In the genomic region with DNA sequence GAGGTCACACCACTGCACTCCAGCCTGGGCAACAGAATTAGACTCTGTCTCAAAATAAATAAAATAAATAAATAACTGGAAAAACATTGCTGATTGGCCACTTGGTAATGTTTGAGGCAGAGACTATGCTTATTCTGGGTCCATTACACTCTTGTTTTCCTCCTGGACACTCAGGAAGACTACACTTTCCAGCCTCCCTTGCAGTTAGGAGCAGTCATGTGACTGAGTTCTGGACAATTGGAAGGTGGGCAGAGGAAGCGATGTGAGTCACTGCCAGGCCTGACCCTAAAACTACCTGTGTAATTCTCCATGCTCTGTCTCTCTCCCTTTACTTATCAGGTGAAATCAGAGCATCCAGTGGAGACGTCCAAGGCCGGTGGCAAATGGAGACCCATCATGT, we compare ENCODE assay signal across 1 cellular context.
TF ChIP-seq lines count a peak whose summit lies in the region.

No MANE protein-coding gene starts in this region.

TF ChIP-seq in GM23338, 12 proteins besides CTCF, POLR2A, EP300 and RAD21 (continued from another document):
- TF ChIP-seq, protein P1, sequence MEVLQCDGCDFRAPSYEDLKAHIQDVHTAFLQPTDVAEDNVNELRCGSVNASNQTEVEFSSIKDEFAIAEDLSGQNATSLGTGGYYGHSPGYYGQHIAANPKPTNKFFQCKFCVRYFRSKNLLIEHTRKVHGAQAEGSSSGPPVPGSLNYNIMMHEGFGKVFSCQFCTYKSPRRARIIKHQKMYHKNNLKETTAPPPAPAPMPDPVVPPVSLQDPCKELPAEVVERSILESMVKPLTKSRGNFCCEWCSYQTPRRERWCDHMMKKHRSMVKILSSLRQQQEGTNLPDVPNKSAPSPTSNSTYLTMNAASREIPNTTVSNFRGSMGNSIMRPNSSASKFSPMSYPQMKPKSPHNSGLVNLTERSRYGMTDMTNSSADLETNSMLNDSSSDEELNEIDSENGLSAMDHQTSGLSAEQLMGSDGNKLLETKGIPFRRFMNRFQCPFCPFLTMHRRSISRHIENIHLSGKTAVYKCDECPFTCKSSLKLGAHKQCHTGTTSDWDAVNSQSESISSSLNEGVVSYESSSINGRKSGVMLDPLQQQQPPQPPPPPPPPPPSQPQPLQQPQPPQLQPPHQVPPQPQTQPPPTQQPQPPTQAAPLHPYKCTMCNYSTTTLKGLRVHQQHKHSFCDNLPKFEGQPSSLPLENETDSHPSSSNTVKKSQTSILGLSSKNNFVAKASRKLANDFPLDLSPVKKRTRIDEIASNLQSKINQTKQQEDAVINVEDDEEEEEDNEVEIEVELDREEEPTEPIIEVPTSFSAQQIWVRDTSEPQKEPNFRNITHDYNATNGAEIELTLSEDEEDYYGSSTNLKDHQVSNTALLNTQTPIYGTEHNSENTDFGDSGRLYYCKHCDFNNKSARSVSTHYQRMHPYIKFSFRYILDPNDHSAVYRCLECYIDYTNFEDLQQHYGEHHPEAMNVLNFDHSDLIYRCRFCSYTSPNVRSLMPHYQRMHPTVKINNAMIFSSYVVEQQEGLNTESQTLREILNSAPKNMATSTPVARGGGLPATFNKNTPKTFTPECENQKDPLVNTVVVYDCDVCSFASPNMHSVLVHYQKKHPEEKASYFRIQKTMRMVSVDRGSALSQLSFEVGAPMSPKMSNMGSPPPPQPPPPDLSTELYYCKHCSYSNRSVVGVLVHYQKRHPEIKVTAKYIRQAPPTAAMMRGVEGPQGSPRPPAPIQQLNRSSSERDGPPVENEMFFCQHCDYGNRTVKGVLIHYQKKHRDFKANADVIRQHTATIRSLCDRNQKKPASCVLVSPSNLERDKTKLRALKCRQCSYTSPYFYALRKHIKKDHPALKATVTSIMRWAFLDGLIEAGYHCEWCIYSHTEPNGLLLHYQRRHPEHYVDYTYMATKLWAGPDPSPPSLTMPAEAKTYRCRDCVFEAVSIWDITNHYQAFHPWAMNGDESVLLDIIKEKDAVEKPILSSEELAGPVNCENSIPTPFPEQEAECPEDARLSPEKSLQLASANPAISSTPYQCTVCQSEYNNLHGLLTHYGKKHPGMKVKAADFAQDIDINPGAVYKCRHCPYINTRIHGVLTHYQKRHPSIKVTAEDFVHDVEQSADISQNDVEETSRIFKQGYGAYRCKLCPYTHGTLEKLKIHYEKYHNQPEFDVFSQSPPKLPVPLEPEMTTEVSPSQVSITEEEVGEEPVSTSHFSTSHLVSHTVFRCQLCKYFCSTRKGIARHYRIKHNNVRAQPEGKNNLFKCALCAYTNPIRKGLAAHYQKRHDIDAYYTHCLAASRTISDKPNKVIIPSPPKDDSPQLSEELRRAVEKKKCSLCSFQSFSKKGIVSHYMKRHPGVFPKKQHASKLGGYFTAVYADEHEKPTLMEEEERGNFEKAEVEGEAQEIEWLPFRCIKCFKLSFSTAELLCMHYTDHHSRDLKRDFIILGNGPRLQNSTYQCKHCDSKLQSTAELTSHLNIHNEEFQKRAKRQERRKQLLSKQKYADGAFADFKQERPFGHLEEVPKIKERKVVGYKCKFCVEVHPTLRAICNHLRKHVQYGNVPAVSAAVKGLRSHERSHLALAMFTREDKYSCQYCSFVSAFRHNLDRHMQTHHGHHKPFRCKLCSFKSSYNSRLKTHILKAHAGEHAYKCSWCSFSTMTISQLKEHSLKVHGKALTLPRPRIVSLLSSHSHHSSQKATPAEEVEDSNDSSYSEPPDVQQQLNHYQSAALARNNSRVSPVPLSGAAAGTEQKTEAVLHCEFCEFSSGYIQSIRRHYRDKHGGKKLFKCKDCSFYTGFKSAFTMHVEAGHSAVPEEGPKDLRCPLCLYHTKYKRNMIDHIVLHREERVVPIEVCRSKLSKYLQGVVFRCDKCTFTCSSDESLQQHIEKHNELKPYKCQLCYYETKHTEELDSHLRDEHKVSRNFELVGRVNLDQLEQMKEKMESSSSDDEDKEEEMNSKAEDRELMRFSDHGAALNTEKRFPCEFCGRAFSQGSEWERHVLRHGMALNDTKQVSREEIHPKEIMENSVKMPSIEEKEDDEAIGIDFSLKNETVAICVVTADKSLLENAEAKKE (CRISPR knock-in tag; IDR thresholded peaks at IDR 0.05), result no peak
